ENCODE assay signal across 1 cellular context in genomic region chr20:43995645-43996044, GRCh38.
TF ChIP-seq lines count a peak whose summit lies in the region.

No MANE protein-coding gene starts in this region.

TF ChIP-seq in GM12878, 131 proteins besides CTCF, POLR2A, EP300 and RAD21:
- TF ChIP-seq HDAC6 (IDR thresholded peaks at IDR 0.05; ENCODE audit: unreplicated experiment), result no peak
- TF ChIP-seq ATF7 (IDR thresholded peaks at IDR 0.05; ENCODE audit: low read depth), result 0 out of 2 replicates have a peak, but pooled peaks have one; percentile 12
- 0 out of 2 replicates have a peak, but pooled peaks have one; percentile 34 for TF ChIP-seq ZNF217 (IDR thresholded peaks at IDR 0.05)
TF ChIP-seq in GM12878: peak in this region for 2.
